Comparison of ENCODE assay signal across 17 cellular contexts in genomic region chr2:112799291-112799975, GRCh38. TPM values are rescaled to one million over a fixed set of nuclear protein-coding genes. Genes with fewer than 3 reads are reported as not detected.
DNase-seq lines count a peak whose midpoint lies in the region; ATAC-seq, FAIRE-seq and TF ChIP-seq lines count a peak whose summit lies in the region.
"Had no signal": no experiment of that assay in that cellular context is flagged by ENCODE, and none has a peak within 500 bp of the region (broad histone marks: within the 10 kb centered on the region; RNA-seq: fewer than 3 reads in every experiment).

No MANE protein-coding gene starts in this region.

- no peaks in the 10 kb centered on the region for H4K20me1 ChIP-seq in Karpas-422 (ENCODE audit: insufficient read depth, low read depth, low read length)

- intact Hi-C loops in kidney (cut with DNase I): no loop called here

- H3K9me3 ChIP-seq in kidney (ENCODE audit: control insufficient read depth in 1 of 2, low read length in 2 of 2) (no peaks in the 10 kb centered on the region), Karpas-422 (ENCODE audit: low read length) (no peaks in the 10 kb centered on the region)
- H3K9me3 ChIP-seq: SJSA1 had no signal

- H3K27ac Mint-ChIP-seq in activated naive CD4-positive, alpha-beta T cell treated with anti-CD3 and anti-CD28 coated beads, Interleukin-2, amount 10 ng/mL, durations not matched to agents 7 days and 5 days: peak overlapping the region; percentile 33
- H3K27ac Mint-ChIP-seq in central memory CD8-positive, alpha-beta T cell (ENCODE audit: low read depth): peak overlapping the region; percentile 1
- no peak overlapping the region for H3K27ac Mint-ChIP-seq in stimulated activated naive CD8-positive, alpha-beta T cell treated with anti-CD3 and anti-CD28 coated beads, Interleukin-15, amount 100 ng/mL, for 72 hours

- H3K27ac ChIP-seq in kidney (ENCODE audit: low read depth in 2 of 2, low read length in 2 of 2) (no peak overlapping the region), Karpas-422 (ENCODE audit: low read length) (no peak overlapping the region)
- H3K27ac ChIP-seq: SJSA1 had no signal

- H3K9ac ChIP-seq in kidney (ENCODE audit: low read length in 2 of 2): no peak overlapping the region
- H3K9ac ChIP-seq in Karpas-422 (ENCODE audit: low read length): no peak overlapping the region

- H3K36me3 Mint-ChIP-seq in activated naive CD4-positive, alpha-beta T cell treated with anti-CD3 and anti-CD28 coated beads, Interleukin-2, amount 10 ng/mL, durations not matched to agents 7 days and 5 days: peaks cover 6% of the 10 kb centered on the region
- no peaks in the 10 kb centered on the region for H3K36me3 Mint-ChIP-seq in central memory CD8-positive, alpha-beta T cell (ENCODE audit: insufficient read depth)
- H3K36me3 Mint-ChIP-seq: naive B cell had no signal

- H3K36me3 ChIP-seq in kidney (ENCODE audit: control insufficient read depth in 1 of 2, insufficient read depth in 2 of 2, low read length in 2 of 2) (no peaks in the 10 kb centered on the region), Karpas-422 (ENCODE audit: insufficient read depth, low read length) (no peaks in the 10 kb centered on the region)
- H3K36me3 ChIP-seq: SJSA1 had no signal

- H3K4me1 Mint-ChIP-seq in activated naive CD4-positive, alpha-beta T cell treated with anti-CD3 and anti-CD28 coated beads, Interleukin-2, amount 10 ng/mL, durations not matched to agents 7 days and 5 days: peaks cover 48% of the 10 kb centered on the region
- H3K4me1 Mint-ChIP-seq in central memory CD8-positive, alpha-beta T cell: no peaks in the 10 kb centered on the region
- peaks cover 40% of the 10 kb centered on the region for H3K4me1 Mint-ChIP-seq in stimulated activated naive CD8-positive, alpha-beta T cell treated with anti-CD3 and anti-CD28 coated beads, Interleukin-15, amount 100 ng/mL, for 72 hours

- FAIRE-seq in kidney (lab: Jason Lieb, UNC): no peak
- FAIRE-seq: urothelium cell line had no signal

- no peak overlapping the region for H2AFZ ChIP-seq in Karpas-422 (ENCODE audit: low read length)

- no peak for ATAC-seq in central memory CD8-positive, alpha-beta T cell (replicated peaks; ENCODE audit: extremely low read depth, poor library complexity, severe bottlenecking)
- peak; percentile 67 for ATAC-seq in stimulated activated naive CD8-positive, alpha-beta T cell treated with anti-CD3 and anti-CD28 coated beads, Interleukin-15, amount 100 ng/mL, for 72 hours
- ATAC-seq: left cardiac atrium had no signal

- peaks cover 10% of the 10 kb centered on the region for H3K27me3 Mint-ChIP-seq in activated naive CD4-positive, alpha-beta T cell treated with anti-CD3 and anti-CD28 coated beads, Interleukin-2, amount 10 ng/mL, durations not matched to agents 7 days and 5 days
- H3K27me3 Mint-ChIP-seq in central memory CD8-positive, alpha-beta T cell: no peaks in the 10 kb centered on the region
- H3K27me3 Mint-ChIP-seq in stimulated activated naive CD8-positive, alpha-beta T cell treated with anti-CD3 and anti-CD28 coated beads, Interleukin-15, amount 100 ng/mL, for 72 hours: peaks cover 19% of the 10 kb centered on the region
- H3K27me3 Mint-ChIP-seq: naive B cell had no signal

- no peak overlapping the region for H3K4me3 Mint-ChIP-seq in activated naive CD4-positive, alpha-beta T cell treated with anti-CD3 and anti-CD28 coated beads, Interleukin-2, amount 10 ng/mL, durations not matched to agents 7 days and 5 days
- H3K4me3 Mint-ChIP-seq in central memory CD8-positive, alpha-beta T cell: no peak overlapping the region
- no peak overlapping the region for H3K4me3 Mint-ChIP-seq in stimulated activated naive CD8-positive, alpha-beta T cell treated with anti-CD3 and anti-CD28 coated beads, Interleukin-15, amount 100 ng/mL, for 72 hours
- H3K4me3 Mint-ChIP-seq: naive B cell had no signal

- H3K9me2 ChIP-seq in Karpas-422 (replicated peaks; ENCODE audit: insufficient read depth, low read length): no peaks in the 10 kb centered on the region

- TF ChIP-seq CTCF in kidney (IDR thresholded peaks at IDR 0.05; ENCODE audit: borderline replicate concordance, extremely low read depth, insufficient read depth): no peak

- H3K4me1 ChIP-seq in kidney (ENCODE audit: control insufficient read depth in 1 of 2, insufficient read depth in 1 of 2, low read depth in 1 of 2, low read length in 2 of 2) (no peaks in the 10 kb centered on the region), Karpas-422 (ENCODE audit: low read length) (peaks cover under 1% of the 10 kb centered on the region)

- H3K27me3 ChIP-seq in Karpas-422 (ENCODE audit: low read length): no peaks in the 10 kb centered on the region
- H3K27me3 ChIP-seq: SJSA1 had no signal

- no peak overlapping the region for H3K4me2 ChIP-seq in Karpas-422 (ENCODE audit: low read depth, low read length, poor library complexity, severe bottlenecking)

- no peak for DNase-seq in activated naive CD4-positive, alpha-beta T cell treated with anti-CD3 and anti-CD28 coated beads, Interleukin-2, amount 10 ng/mL, durations not matched to agents 7 days and 5 days
- no peak for DNase-seq in activated naive CD4-positive, alpha-beta T cell treated with Interleukin-2 at 50 U/mL for 16 hours
- DNase-seq in SKM-1 (lab: John Stamatoyannopoulos, UW; ENCODE audit: unreplicated experiment): peak; percentile 66
- DNase-seq in central memory CD8-positive, alpha-beta T cell (ENCODE audit: low spot score in 2 of 2): no peak
- no peak for DNase-seq in stimulated activated naive CD8-positive, alpha-beta T cell treated with anti-CD3 and anti-CD28 coated beads, Interleukin-15, amount 100 ng/mL, for 72 hours
- no peak for DNase-seq in stimulated activated CD4-positive, alpha-beta T cell treated with anti-CD3 and anti-CD28 coated beads, Interleukin-2, amount 100 ng/mL, for 24 hours
- no peak for DNase-seq in kidney
- DNase-seq in Karpas-422: no peak
- DNase-seq: activated gamma-delta T cell treated with Interleukin-2 at 50 U/mL for 16 hours, glutamatergic neuron, left cardiac atrium, naive B cell, NCI-H187 treated with DMSO at 0.1 percent for 48 hours, NCI-H774, retina had no signal

- H3K4me3 ChIP-seq in kidney (ENCODE audit: low read length in 2 of 2) (no peak overlapping the region), Karpas-422 (ENCODE audit: low read length) (no peak overlapping the region)
- H3K4me3 ChIP-seq: SJSA1 had no signal

- CTCF ChIA-PET in activated naive CD4-positive, alpha-beta T cell treated with anti-CD3 and anti-CD28 coated beads, Interleukin-2, amount 10 ng/mL, durations not matched to agents 7 days and 5 days (lab: Charles Lee): no interaction called here

- H3K79me2 ChIP-seq in Karpas-422 (ENCODE audit: low read length): no peaks in the 10 kb centered on the region

- H3K9me3 Mint-ChIP-seq in activated naive CD4-positive, alpha-beta T cell treated with anti-CD3 and anti-CD28 coated beads, Interleukin-2, amount 10 ng/mL, durations not matched to agents 7 days and 5 days: no peaks in the 10 kb centered on the region
- H3K9me3 Mint-ChIP-seq in central memory CD8-positive, alpha-beta T cell: no peaks in the 10 kb centered on the region
- H3K9me3 Mint-ChIP-seq in stimulated activated naive CD8-positive, alpha-beta T cell treated with anti-CD3 and anti-CD28 coated beads, Interleukin-15, amount 100 ng/mL, for 72 hours: no peaks in the 10 kb centered on the region

RNA-seq across cellular contexts. Expression of gene IL1A, which starts 15.1 kb away (rescaled TPM):
- total RNA-seq in kidney: 0.13 TPM
- not detected for polyA plus RNA-seq in kidney (ENCODE audit: insufficient read depth, low read depth, low replicate concordance)
- 0.15 TPM in 1 of 2 replicates, not detected in the other for total RNA-seq in Karpas-422 (2014; rRNA removed; shearing (Covaris generic); ENCODE audit: low replicate concordance)
- total RNA-seq: left cardiac atrium had no signal

RNA-seq across cellular contexts. Expression of gene CKAP2L, which starts 35.0 kb away (rescaled TPM):
- 0.88 TPM for total RNA-seq in kidney
- not detected for polyA plus RNA-seq in kidney (ENCODE audit: insufficient read depth, low read depth, low replicate concordance)
- total RNA-seq in Karpas-422 (2014; rRNA removed; shearing (Covaris generic); ENCODE audit: low replicate concordance): 8.9 and 17.0 TPM in 2 replicates

RNA-seq across cellular contexts. Expression of gene IL1B, which starts 37.1 kb away (rescaled TPM):
- total RNA-seq in kidney: 2.9 TPM
- polyA plus RNA-seq in kidney (ENCODE audit: insufficient read depth, low read depth, low replicate concordance): 0.56 TPM
- total RNA-seq in Karpas-422 (2014; rRNA removed; shearing (Covaris generic); ENCODE audit: low replicate concordance): not detected in 2 replicates

Comparison
In these comparisons a context has a peak if more than half of its experiments do, and no peak if none do; other contexts are left out.
1. H3K27ac Mint-ChIP-seq: peak in activated naive CD4-positive, alpha-beta T cell treated with anti-CD3 and anti-CD28 coated beads, Interleukin-2, amount 10 ng/mL, durations not matched to agents 7 days and 5 days (single experiment) and central memory CD8-positive, alpha-beta T cell (single experiment); none in stimulated activated naive CD8-positive, alpha-beta T cell treated with anti-CD3 and anti-CD28 coated beads, Interleukin-15, amount 100 ng/mL, for 72 hours (0 of 2).